Comparison of ENCODE assay signal across 1 cellular context in the genomic region with DNA sequence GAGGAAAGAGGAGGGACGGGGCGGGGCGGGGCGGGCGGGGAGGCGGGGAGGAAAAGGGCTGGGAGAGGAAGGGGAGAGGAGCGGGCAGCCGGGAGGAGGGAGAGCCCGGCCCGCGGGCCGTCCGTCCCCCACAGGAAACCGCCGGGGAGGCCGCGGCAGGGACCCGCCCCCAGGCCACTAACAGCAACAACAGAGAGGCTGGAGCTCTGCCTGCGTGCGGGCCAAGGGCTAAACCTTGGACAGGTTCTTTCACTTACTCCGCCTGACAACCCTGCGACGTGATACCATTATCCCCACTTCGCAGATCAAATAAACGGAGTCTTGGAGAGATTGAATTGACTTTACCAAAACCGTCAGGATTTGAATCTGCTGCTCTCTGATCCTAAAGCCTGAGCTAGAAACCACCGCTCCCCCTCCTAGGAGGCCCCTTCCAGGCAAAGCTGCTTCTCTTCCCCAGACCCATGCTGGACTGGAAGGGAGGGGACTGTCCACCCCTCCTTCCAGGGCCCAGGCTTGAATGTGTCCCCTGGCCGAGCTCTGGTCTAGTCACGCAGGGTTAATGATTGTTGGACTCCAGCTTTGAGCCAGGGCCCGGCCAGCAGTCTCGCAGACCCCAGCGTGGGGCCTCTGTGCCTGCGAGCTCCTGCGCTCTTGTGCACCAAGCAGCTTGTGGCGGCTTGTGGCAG.
A peak's percentile ranks its signal among the peaks of the same experiment; 100 is the strongest.
TF ChIP-seq lines count a peak whose summit lies in the region.

Gene EVA1B, minus strand, starts transcription at position 10 of the 686 bp plus-strand sequence. CDS start 608 bp downstream, outside the sequence.

TF ChIP-seq in HepG2, 621 proteins besides CTCF, POLR2A, EP300 and RAD21 (continued from another document and continues in another):
- TF ChIP-seq, protein P1, sequence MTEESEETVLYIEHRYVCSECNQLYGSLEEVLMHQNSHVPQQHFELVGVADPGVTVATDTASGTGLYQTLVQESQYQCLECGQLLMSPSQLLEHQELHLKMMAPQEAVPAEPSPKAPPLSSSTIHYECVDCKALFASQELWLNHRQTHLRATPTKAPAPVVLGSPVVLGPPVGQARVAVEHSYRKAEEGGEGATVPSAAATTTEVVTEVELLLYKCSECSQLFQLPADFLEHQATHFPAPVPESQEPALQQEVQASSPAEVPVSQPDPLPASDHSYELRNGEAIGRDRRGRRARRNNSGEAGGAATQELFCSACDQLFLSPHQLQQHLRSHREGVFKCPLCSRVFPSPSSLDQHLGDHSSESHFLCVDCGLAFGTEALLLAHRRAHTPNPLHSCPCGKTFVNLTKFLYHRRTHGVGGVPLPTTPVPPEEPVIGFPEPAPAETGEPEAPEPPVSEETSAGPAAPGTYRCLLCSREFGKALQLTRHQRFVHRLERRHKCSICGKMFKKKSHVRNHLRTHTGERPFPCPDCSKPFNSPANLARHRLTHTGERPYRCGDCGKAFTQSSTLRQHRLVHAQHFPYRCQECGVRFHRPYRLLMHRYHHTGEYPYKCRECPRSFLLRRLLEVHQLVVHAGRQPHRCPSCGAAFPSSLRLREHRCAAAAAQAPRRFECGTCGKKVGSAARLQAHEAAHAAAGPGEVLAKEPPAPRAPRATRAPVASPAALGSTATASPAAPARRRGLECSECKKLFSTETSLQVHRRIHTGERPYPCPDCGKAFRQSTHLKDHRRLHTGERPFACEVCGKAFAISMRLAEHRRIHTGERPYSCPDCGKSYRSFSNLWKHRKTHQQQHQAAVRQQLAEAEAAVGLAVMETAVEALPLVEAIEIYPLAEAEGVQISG (CRISPR knock-in tag; IDR thresholded peaks at IDR 0.05), result peak; percentile 80
- TF ChIP-seq FOSL2 (CRISPR knock-in tag; IDR thresholded peaks at IDR 0.05), result peak; percentile 66
- peak; percentile 70 for TF ChIP-seq PHF21A (CRISPR knock-in tag; IDR thresholded peaks at IDR 0.05)
- TF ChIP-seq TCF12 (IDR thresholded peaks at IDR 0.05), result no peak
- peak; percentile 19; the same call in 1 of the 2 replicates for TF ChIP-seq TCF12 (CRISPR knock-in tag; IDR thresholded peaks at IDR 0.05)
- TF ChIP-seq ZNF556 (CRISPR knock-in tag; IDR thresholded peaks at IDR 0.05; ENCODE audit: borderline replicate concordance), result peak; percentile 31; the same call in 1 of the 2 replicates
- peak; percentile 47; the same call in 1 of the 2 replicates for TF ChIP-seq ZNF317 (CRISPR knock-in tag; IDR thresholded peaks at IDR 0.05)
- TF ChIP-seq NONO (IDR thresholded peaks at IDR 0.05), result no peak
- peak; percentile 56; the same call in 1 of the 2 replicates for TF ChIP-seq NONO (CRISPR knock-in tag; conservative IDR thresholded peaks at IDR 0.05)
- TF ChIP-seq, protein P2, sequence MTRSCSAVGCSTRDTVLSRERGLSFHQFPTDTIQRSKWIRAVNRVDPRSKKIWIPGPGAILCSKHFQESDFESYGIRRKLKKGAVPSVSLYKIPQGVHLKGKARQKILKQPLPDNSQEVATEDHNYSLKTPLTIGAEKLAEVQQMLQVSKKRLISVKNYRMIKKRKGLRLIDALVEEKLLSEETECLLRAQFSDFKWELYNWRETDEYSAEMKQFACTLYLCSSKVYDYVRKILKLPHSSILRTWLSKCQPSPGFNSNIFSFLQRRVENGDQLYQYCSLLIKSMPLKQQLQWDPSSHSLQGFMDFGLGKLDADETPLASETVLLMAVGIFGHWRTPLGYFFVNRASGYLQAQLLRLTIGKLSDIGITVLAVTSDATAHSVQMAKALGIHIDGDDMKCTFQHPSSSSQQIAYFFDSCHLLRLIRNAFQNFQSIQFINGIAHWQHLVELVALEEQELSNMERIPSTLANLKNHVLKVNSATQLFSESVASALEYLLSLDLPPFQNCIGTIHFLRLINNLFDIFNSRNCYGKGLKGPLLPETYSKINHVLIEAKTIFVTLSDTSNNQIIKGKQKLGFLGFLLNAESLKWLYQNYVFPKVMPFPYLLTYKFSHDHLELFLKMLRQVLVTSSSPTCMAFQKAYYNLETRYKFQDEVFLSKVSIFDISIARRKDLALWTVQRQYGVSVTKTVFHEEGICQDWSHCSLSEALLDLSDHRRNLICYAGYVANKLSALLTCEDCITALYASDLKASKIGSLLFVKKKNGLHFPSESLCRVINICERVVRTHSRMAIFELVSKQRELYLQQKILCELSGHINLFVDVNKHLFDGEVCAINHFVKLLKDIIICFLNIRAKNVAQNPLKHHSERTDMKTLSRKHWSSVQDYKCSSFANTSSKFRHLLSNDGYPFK (CRISPR knock-in tag; IDR thresholded peaks at IDR 0.05; ENCODE audit: borderline replicate concordance), result peak; percentile 74; the same call in 1 of the 2 replicates
- TF ChIP-seq RBFOX2 (IDR thresholded peaks at IDR 0.05; ENCODE audit: low read depth, low read length), result 0 out of 2 replicates have a peak, but pooled peaks have one; percentile 38
- TF ChIP-seq ZNF251 (CRISPR knock-in tag; IDR thresholded peaks at IDR 0.05), result no peak
- TF ChIP-seq MTA3 (CRISPR knock-in tag; IDR thresholded peaks at IDR 0.05), result no peak
- no peak for TF ChIP-seq MYNN (CRISPR knock-in tag; IDR thresholded peaks at IDR 0.05; ENCODE audit: low read depth)
- TF ChIP-seq ZNF383 (CRISPR knock-in tag; IDR thresholded peaks at IDR 0.05; ENCODE audit: borderline replicate concordance), result no peak
- peak; percentile 67; the same call in 1 of the 2 replicates for TF ChIP-seq TARDBP (CRISPR knock-in tag; IDR thresholded peaks at IDR 0.05)
- peak; percentile 94 for TF ChIP-seq ZNF746 (CRISPR knock-in tag; IDR thresholded peaks at IDR 0.05)
- TF ChIP-seq XRCC5 (optimal IDR thresholded peaks at IDR 0.05; ENCODE audit: low read length), result peak; percentile 45
- 0 out of 2 replicates have a peak, but pooled peaks have one; percentile 7 for TF ChIP-seq MXD1 (CRISPR knock-in tag; IDR thresholded peaks at IDR 0.05)
- TF ChIP-seq, protein P3, sequence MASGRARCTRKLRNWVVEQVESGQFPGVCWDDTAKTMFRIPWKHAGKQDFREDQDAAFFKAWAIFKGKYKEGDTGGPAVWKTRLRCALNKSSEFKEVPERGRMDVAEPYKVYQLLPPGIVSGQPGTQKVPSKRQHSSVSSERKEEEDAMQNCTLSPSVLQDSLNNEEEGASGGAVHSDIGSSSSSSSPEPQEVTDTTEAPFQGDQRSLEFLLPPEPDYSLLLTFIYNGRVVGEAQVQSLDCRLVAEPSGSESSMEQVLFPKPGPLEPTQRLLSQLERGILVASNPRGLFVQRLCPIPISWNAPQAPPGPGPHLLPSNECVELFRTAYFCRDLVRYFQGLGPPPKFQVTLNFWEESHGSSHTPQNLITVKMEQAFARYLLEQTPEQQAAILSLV (CRISPR knock-in tag; IDR thresholded peaks at IDR 0.05; ENCODE audit: borderline replicate concordance), result 0 out of 2 replicates have a peak, but pooled peaks have one; percentile 29
- TF ChIP-seq, protein P4, sequence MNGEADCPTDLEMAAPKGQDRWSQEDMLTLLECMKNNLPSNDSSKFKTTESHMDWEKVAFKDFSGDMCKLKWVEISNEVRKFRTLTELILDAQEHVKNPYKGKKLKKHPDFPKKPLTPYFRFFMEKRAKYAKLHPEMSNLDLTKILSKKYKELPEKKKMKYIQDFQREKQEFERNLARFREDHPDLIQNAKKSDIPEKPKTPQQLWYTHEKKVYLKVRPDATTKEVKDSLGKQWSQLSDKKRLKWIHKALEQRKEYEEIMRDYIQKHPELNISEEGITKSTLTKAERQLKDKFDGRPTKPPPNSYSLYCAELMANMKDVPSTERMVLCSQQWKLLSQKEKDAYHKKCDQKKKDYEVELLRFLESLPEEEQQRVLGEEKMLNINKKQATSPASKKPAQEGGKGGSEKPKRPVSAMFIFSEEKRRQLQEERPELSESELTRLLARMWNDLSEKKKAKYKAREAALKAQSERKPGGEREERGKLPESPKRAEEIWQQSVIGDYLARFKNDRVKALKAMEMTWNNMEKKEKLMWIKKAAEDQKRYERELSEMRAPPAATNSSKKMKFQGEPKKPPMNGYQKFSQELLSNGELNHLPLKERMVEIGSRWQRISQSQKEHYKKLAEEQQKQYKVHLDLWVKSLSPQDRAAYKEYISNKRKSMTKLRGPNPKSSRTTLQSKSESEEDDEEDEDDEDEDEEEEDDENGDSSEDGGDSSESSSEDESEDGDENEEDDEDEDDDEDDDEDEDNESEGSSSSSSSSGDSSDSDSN (CRISPR knock-in tag; IDR thresholded peaks at IDR 0.05), result peak; percentile 83
- peak; percentile 90 for TF ChIP-seq KDM2A (CRISPR knock-in tag; IDR thresholded peaks at IDR 0.05; ENCODE audit: borderline replicate concordance, low read depth)
- 0 out of 2 replicates have a peak, but pooled peaks have one; percentile 40 for TF ChIP-seq ZNF136 (CRISPR knock-in tag; IDR thresholded peaks at IDR 0.05; ENCODE audit: low read depth)
- no peak for TF ChIP-seq BRF2 (CRISPR knock-in tag; IDR thresholded peaks at IDR 0.05)
- 0 out of 2 replicates have a peak, but pooled peaks have one; percentile 30 for TF ChIP-seq ISL2 (CRISPR knock-in tag; IDR thresholded peaks at IDR 0.05)
- TF ChIP-seq RNF2 (conservative IDR thresholded peaks at IDR 0.05; ENCODE audit: low read depth), result no peak
- no peak; the same call in 1 of the 2 replicates for TF ChIP-seq FOXJ3 (CRISPR knock-in tag; IDR thresholded peaks at IDR 0.05; ENCODE audit: borderline replicate concordance)
- no peak for TF ChIP-seq JARID2 (CRISPR knock-in tag; IDR thresholded peaks at IDR 0.05; ENCODE audit: insufficient replicate concordance)
- TF ChIP-seq, protein P5, sequence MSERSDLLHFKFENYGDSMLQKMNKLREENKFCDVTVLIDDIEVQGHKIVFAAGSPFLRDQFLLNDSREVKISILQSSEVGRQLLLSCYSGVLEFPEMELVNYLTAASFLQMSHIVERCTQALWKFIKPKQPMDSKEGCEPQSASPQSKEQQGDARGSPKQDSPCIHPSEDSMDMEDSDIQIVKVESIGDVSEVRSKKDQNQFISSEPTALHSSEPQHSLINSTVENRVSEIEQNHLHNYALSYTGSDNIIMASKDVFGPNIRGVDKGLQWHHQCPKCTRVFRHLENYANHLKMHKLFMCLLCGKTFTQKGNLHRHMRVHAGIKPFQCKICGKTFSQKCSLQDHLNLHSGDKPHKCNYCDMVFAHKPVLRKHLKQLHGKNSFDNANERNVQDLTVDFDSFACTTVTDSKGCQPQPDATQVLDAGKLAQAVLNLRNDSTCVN (CRISPR knock-in tag; IDR thresholded peaks at IDR 0.05; ENCODE audit: borderline replicate concordance), result 0 out of 2 replicates have a peak, but pooled peaks have one; percentile 20
- TF ChIP-seq, protein P6, sequence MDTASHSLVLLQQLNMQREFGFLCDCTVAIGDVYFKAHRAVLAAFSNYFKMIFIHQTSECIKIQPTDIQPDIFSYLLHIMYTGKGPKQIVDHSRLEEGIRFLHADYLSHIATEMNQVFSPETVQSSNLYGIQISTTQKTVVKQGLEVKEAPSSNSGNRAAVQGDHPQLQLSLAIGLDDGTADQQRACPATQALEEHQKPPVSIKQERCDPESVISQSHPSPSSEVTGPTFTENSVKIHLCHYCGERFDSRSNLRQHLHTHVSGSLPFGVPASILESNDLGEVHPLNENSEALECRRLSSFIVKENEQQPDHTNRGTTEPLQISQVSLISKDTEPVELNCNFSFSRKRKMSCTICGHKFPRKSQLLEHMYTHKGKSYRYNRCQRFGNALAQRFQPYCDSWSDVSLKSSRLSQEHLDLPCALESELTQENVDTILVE (CRISPR knock-in tag; IDR thresholded peaks at IDR 0.05), result no peak
- TF ChIP-seq ZNF619 (CRISPR knock-in tag; IDR thresholded peaks at IDR 0.05), result 0 out of 2 replicates have a peak, but pooled peaks have one; percentile 34
- TF ChIP-seq ZEB1 (IDR thresholded peaks at IDR 0.05; ENCODE audit: insufficient replicate concordance, low read depth), result no peak
- TF ChIP-seq, protein P7, sequence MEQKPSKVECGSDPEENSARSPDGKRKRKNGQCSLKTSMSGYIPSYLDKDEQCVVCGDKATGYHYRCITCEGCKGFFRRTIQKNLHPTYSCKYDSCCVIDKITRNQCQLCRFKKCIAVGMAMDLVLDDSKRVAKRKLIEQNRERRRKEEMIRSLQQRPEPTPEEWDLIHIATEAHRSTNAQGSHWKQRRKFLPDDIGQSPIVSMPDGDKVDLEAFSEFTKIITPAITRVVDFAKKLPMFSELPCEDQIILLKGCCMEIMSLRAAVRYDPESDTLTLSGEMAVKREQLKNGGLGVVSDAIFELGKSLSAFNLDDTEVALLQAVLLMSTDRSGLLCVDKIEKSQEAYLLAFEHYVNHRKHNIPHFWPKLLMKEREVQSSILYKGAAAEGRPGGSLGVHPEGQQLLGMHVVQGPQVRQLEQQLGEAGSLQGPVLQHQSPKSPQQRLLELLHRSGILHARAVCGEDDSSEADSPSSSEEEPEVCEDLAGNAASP (CRISPR knock-in tag; IDR thresholded peaks at IDR 0.05; ENCODE audit: borderline replicate concordance), result 0 out of 2 replicates have a peak, but pooled peaks have one; percentile 10
- TF ChIP-seq ARHGAP35 (CRISPR knock-in tag; IDR thresholded peaks at IDR 0.05; ENCODE audit: borderline replicate concordance), result no peak
- TF ChIP-seq, protein P8, sequence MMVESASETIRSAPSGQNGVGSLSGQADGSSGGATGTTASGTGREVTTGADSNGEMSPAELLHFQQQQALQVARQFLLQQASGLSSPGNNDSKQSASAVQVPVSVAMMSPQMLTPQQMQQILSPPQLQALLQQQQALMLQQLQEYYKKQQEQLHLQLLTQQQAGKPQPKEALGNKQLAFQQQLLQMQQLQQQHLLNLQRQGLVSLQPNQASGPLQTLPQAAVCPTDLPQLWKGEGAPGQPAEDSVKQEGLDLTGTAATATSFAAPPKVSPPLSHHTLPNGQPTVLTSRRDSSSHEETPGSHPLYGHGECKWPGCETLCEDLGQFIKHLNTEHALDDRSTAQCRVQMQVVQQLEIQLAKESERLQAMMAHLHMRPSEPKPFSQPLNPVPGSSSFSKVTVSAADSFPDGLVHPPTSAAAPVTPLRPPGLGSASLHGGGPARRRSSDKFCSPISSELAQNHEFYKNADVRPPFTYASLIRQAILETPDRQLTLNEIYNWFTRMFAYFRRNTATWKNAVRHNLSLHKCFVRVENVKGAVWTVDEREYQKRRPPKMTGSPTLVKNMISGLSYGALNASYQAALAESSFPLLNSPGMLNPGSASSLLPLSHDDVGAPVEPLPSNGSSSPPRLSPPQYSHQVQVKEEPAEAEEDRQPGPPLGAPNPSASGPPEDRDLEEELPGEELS (CRISPR knock-in tag; IDR thresholded peaks at IDR 0.05), result peak; percentile 32; the same call in 1 of the 2 replicates
- TF ChIP-seq, protein P9, sequence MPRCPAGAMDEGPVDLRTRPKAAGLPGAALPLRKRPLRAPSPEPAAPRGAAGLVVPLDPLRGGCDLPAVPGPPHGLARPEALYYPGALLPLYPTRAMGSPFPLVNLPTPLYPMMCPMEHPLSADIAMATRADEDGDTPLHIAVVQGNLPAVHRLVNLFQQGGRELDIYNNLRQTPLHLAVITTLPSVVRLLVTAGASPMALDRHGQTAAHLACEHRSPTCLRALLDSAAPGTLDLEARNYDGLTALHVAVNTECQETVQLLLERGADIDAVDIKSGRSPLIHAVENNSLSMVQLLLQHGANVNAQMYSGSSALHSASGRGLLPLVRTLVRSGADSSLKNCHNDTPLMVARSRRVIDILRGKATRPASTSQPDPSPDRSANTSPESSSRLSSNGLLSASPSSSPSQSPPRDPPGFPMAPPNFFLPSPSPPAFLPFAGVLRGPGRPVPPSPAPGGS (CRISPR knock-in tag; IDR thresholded peaks at IDR 0.05), result peak; percentile 74; the same call in 1 of the 2 replicates
